ENCODE assay signal across 1 cellular context in the genomic region with DNA sequence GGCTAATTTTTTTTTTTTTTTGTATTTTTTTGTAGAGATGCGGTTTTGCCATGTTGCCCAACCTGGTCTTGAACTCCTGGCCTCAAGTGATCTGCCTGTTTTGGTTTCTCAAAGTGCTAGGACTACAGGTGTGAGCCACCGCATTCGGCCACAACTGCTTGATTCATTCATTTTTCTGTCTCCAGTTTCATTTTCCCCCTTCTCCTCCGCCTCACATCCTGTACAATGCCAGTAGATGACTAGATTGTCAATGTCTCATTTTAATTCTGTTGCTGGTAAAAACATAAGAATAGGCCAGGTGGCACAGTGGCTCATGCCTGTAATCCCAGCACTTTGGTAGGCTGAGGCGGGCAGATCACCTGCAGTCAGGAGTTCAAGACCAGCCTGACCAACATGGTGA.
TF ChIP-seq lines count a peak whose summit lies in the region.

No MANE protein-coding gene starts in this region.

TF ChIP-seq in GM12878, 131 proteins besides CTCF, POLR2A, EP300 and RAD21 (continued from another document and continues in another):
- no peak for TF ChIP-seq ZBTB11 (CRISPR knock-in tag; IDR thresholded peaks at IDR 0.05)
- TF ChIP-seq SREBF1 (IDR thresholded peaks at IDR 0.05; ENCODE audit: low read length): no peak
- TF ChIP-seq STAT1 (conservative IDR thresholded peaks at IDR 0.05): no peak
- TF ChIP-seq IRF4 (IDR thresholded peaks at IDR 0.05; ENCODE audit: low read depth, low read length): peak; percentile 68; the same call in 1 of the 2 replicates
- TF ChIP-seq SKIL (IDR thresholded peaks at IDR 0.05; ENCODE audit: low read depth, poor library complexity, severe bottlenecking): peak; percentile 83
- TF ChIP-seq CHD1 (IDR thresholded peaks at IDR 0.05; ENCODE audit: low read depth, low read length): no peak
- TF ChIP-seq IKZF1 (conservative IDR thresholded peaks at IDR 0.05): peak; percentile 51
- TF ChIP-seq, protein P1, sequence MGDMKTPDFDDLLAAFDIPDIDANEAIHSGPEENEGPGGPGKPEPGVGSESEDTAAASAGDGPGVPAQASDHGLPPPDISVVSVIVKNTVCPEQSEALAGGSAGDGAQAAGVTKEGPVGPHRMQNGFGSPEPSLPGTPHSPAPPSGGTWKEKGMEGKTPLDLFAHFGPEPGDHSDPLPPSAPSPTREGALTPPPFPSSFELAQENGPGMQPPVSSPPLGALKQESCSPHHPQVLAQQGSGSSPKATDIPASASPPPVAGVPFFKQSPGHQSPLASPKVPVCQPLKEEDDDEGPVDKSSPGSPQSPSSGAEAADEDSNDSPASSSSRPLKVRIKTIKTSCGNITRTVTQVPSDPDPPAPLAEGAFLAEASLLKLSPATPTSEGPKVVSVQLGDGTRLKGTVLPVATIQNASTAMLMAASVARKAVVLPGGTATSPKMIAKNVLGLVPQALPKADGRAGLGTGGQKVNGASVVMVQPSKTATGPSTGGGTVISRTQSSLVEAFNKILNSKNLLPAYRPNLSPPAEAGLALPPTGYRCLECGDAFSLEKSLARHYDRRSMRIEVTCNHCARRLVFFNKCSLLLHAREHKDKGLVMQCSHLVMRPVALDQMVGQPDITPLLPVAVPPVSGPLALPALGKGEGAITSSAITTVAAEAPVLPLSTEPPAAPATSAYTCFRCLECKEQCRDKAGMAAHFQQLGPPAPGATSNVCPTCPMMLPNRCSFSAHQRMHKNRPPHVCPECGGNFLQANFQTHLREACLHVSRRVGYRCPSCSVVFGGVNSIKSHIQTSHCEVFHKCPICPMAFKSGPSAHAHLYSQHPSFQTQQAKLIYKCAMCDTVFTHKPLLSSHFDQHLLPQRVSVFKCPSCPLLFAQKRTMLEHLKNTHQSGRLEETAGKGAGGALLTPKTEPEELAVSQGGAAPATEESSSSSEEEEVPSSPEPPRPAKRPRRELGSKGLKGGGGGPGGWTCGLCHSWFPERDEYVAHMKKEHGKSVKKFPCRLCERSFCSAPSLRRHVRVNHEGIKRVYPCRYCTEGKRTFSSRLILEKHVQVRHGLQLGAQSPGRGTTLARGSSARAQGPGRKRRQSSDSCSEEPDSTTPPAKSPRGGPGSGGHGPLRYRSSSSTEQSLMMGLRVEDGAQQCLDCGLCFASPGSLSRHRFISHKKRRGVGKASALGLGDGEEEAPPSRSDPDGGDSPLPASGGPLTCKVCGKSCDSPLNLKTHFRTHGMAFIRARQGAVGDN (IDR thresholded peaks at IDR 0.05): no peak
- no peak for TF ChIP-seq PAX8 (IDR thresholded peaks at IDR 0.05)
- no peak for TF ChIP-seq STAT3 (IDR thresholded peaks at IDR 0.05; ENCODE audit: low read depth, low read length)
- TF ChIP-seq ZBTB4 (CRISPR knock-in tag; IDR thresholded peaks at IDR 0.05): no peak
- TF ChIP-seq BHLHE40 (IDR thresholded peaks at IDR 0.05; ENCODE audit: borderline replicate concordance in 1 of 2, low read depth in 2 of 2, low read length in 1 of 2): peak in 1 of 2 experiments; percentile 57; a peak in 1 of 4 replicates
- TF ChIP-seq POU2F2 (IDR thresholded peaks at IDR 0.05; ENCODE audit: borderline replicate concordance, low read depth, low read length): no peak
- TF ChIP-seq ELK1 (IDR thresholded peaks at IDR 0.05; ENCODE audit: low read depth, low read length): no peak
- TF ChIP-seq USF2 (IDR thresholded peaks at IDR 0.05; ENCODE audit: borderline replicate concordance, low read depth, low read length): no peak
- no peak for TF ChIP-seq SRF (IDR thresholded peaks at IDR 0.05; ENCODE audit: low read depth in 2 of 2, low read length in 2 of 2)
- TF ChIP-seq BRCA1 (IDR thresholded peaks at IDR 0.05; ENCODE audit: low read depth, low read length): no peak
- TF ChIP-seq CHD2 (IDR thresholded peaks at IDR 0.05; ENCODE audit: borderline replicate concordance, low read depth, low read length): no peak
- peak; percentile 51; the same call in 1 of the 2 replicates for TF ChIP-seq CREM (IDR thresholded peaks at IDR 0.05; ENCODE audit: low read depth)
- TF ChIP-seq ESRRA (IDR thresholded peaks at IDR 0.05; ENCODE audit: low read length): no peak
- peak; percentile 98 for TF ChIP-seq ZNF217 (IDR thresholded peaks at IDR 0.05)
- TF ChIP-seq, protein P2, sequence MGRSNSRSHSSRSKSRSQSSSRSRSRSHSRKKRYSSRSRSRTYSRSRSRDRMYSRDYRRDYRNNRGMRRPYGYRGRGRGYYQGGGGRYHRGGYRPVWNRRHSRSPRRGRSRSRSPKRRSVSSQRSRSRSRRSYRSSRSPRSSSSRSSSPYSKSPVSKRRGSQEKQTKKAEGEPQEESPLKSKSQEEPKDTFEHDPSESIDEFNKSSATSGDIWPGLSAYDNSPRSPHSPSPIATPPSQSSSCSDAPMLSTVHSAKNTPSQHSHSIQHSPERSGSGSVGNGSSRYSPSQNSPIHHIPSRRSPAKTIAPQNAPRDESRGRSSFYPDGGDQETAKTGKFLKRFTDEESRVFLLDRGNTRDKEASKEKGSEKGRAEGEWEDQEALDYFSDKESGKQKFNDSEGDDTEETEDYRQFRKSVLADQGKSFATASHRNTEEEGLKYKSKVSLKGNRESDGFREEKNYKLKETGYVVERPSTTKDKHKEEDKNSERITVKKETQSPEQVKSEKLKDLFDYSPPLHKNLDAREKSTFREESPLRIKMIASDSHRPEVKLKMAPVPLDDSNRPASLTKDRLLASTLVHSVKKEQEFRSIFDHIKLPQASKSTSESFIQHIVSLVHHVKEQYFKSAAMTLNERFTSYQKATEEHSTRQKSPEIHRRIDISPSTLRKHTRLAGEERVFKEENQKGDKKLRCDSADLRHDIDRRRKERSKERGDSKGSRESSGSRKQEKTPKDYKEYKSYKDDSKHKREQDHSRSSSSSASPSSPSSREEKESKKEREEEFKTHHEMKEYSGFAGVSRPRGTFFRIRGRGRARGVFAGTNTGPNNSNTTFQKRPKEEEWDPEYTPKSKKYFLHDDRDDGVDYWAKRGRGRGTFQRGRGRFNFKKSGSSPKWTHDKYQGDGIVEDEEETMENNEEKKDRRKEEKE (IDR thresholded peaks at IDR 0.05): no peak
- TF ChIP-seq ZNF622 (IDR thresholded peaks at IDR 0.05): no peak
- TF ChIP-seq CBX5 (IDR thresholded peaks at IDR 0.05; ENCODE audit: low read depth): no peak
- TF ChIP-seq ATF7 (IDR thresholded peaks at IDR 0.05; ENCODE audit: low read depth): peak; percentile 68
- TF ChIP-seq RCOR1 (conservative IDR thresholded peaks at IDR 0.05; ENCODE audit: low read depth, low read length): 0 out of 2 replicates have a peak, but pooled peaks have one; percentile 53
- TF ChIP-seq MYC (IDR thresholded peaks at IDR 0.05; ENCODE audit: insufficient read depth, insufficient read length, insufficient replicate concordance, low read length, severe bottlenecking): no peak
- TF ChIP-seq TCF12 (IDR thresholded peaks at IDR 0.05; ENCODE audit: low read depth, low read length): peak; percentile 92
- no peak for TF ChIP-seq MEF2B (IDR thresholded peaks at IDR 0.05; ENCODE audit: partially characterized antibody, poor library complexity, severe bottlenecking)
- TF ChIP-seq, protein P3, sequence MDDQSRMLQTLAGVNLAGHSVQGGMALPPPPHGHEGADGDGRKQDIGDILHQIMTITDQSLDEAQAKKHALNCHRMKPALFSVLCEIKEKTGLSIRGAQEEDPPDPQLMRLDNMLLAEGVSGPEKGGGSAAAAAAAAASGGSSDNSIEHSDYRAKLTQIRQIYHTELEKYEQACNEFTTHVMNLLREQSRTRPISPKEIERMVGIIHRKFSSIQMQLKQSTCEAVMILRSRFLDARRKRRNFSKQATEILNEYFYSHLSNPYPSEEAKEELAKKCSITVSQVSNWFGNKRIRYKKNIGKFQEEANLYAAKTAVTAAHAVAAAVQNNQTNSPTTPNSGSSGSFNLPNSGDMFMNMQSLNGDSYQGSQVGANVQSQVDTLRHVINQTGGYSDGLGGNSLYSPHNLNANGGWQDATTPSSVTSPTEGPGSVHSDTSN (IDR thresholded peaks at IDR 0.05; ENCODE audit: insufficient replicate concordance, low read depth, low read length): peak; percentile 17
- no peak for TF ChIP-seq NRF1 (conservative IDR thresholded peaks at IDR 0.05; ENCODE audit: low read depth, low read length)
- TF ChIP-seq CBX3 (IDR thresholded peaks at IDR 0.05; ENCODE audit: borderline replicate concordance, low read depth): no peak
- no peak for TF ChIP-seq SPI1 (IDR thresholded peaks at IDR 0.05; ENCODE audit: borderline replicate concordance, insufficient read depth, low read depth, low read length)
- TF ChIP-seq, protein P4, sequence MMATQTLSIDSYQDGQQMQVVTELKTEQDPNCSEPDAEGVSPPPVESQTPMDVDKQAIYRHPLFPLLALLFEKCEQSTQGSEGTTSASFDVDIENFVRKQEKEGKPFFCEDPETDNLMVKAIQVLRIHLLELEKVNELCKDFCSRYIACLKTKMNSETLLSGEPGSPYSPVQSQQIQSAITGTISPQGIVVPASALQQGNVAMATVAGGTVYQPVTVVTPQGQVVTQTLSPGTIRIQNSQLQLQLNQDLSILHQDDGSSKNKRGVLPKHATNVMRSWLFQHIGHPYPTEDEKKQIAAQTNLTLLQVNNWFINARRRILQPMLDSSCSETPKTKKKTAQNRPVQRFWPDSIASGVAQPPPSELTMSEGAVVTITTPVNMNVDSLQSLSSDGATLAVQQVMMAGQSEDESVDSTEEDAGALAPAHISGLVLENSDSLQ (IDR thresholded peaks at IDR 0.05): peak; percentile 56
- TF ChIP-seq DPF2 (IDR thresholded peaks at IDR 0.05): peak; percentile 68
- TF ChIP-seq TAF1 (IDR thresholded peaks at IDR 0.05; ENCODE audit: borderline replicate concordance, low read depth, low read length): no peak
